Comparison of ENCODE assay signal across 8 cellular contexts in the genomic region with DNA sequence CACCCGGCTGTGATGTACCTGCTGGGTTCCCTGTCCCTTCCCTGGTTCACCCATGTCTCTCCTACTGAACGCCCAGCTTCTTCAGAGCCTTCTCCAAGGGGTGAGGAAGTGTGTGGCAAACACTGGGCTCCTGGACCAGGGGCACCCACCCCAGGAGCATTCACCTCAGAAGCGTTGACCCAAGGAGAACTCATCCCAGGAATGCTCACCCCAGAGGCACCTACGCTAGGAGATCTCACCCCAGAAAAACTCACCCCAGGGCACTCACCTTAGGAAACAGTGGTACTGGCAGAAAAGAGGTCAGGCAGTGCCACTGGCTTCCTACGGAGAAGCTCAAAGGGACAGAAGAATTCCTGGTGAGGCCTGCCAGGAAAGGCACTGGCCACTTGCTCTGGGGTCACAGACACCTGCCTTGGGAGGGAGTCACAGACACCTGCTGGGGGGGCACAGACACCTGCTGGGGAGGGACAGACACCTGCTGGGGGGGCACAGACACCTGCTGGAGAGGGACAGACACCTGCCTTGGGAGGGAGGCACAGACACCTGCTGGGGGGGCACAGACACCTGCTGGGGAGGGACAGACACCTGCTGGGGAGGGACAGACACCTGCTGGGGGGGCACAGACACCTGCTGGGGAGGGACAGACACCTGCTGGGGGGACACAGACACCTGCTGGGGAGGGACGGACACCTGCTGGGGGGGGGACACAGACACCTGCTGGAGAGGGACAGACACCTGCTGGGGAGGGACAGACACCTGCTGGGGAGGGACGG. TPM values are rescaled to one million over a fixed set of nuclear protein-coding genes. Genes with fewer than 3 reads are reported as not detected.
A peak's percentile ranks its signal among the peaks of the same experiment; 100 is the strongest.
DNase-seq lines count a peak whose midpoint lies in the region; ATAC-seq, FAIRE-seq and TF ChIP-seq lines count a peak whose summit lies in the region.
"Not testable (repeated sequence)": the region's sequence is repeated elsewhere in the genome, so short reads cannot be mapped to it uniquely, and the experiment has no call there.

No MANE protein-coding gene starts in this region.

- H3K23me2 ChIP-seq in H1 (ENCODE audit: low read depth, low read length), result peaks cover 12% of the 10 kb centered on the region; the same call in 1 of the 2 replicates

- not testable (repeated sequence) for TF ChIP-seq RAD21 in H1 (IDR thresholded peaks at IDR 0.05 in 1 of 2, conservative IDR thresholded peaks at IDR 0.05 in 1 of 2; ENCODE audit: low read depth in 2 of 2, low read length in 2 of 2)

- H3K4me1 ChIP-seq in HEK293 (ENCODE audit: control insufficient read depth, insufficient read depth, low read length); H1 (replicated peaks in 1 of 4; ENCODE audit: control insufficient read depth in 3 of 4, insufficient read depth in 4 of 4, low read length in 3 of 4); neuronal stem cell (ENCODE audit: control insufficient read depth in 2 of 2, insufficient read depth in 1 of 2, low read depth in 1 of 2, low read length in 2 of 2); spleen: not testable (repeated sequence)

- not testable (repeated sequence) for H2BK20ac ChIP-seq in H1 (ENCODE audit: low read length)

- TF ChIP-seq CTCF in HEK293 (tag by site-specific recombination; IDR thresholded peaks at IDR 0.05); H1 (IDR thresholded peaks at IDR 0.05; ENCODE audit: control extremely low read depth in 1 of 3, insufficient read depth in 1 of 3, low read depth in 1 of 3, low read length in 3 of 3); spleen (IDR thresholded peaks at IDR 0.05 in 8 of 11, conservative IDR thresholded peaks at IDR 0.05 in 3 of 11): not testable (repeated sequence)

- H3K79me2 ChIP-seq in H1 (ENCODE audit: control insufficient read depth in 1 of 2, insufficient read depth in 2 of 2, low read length in 2 of 2), result not testable (repeated sequence)

- H3K4me3 ChIP-seq in HEK293 (ENCODE audit: low read depth, low read length); H1 (ENCODE audit: extremely low read depth in 1 of 4, insufficient read depth in 2 of 4, low read depth in 3 of 4, low read length in 4 of 4); neuronal stem cell (ENCODE audit: low read length in 2 of 2); spleen: not testable (repeated sequence)

- H2AFZ ChIP-seq in H1 (ENCODE audit: low read length); neuronal stem cell (ENCODE audit: low read length): not testable (repeated sequence)

- H4K5ac ChIP-seq in H1 (ENCODE audit: insufficient read length, low read depth, low read length), result not testable (repeated sequence)

- not testable (repeated sequence) for H3K9ac ChIP-seq in H1 (replicated peaks in 1 of 4; ENCODE audit: extremely low read depth in 1 of 4, low read depth in 3 of 4, low read length in 3 of 4); neuronal stem cell (ENCODE audit: low read depth, low read length, poor library complexity)

- not testable (repeated sequence) for H3K9me3 Mint-ChIP-seq in T-helper 2 cell treated with Interferon-gamma antibody and Interleukin-4, amounts not matched to agents 5 μg/mL and 100 μg/mL, for 36 hours; activated CD8-positive, alpha-beta memory T cell treated with anti-CD3 and anti-CD28 coated beads, Interleukin-2, amount 10 ng/mL, durations not matched to agents 7 days and 5 days (ENCODE audit: low read depth)

- peak overlapping the region; percentile 94 for H3K56ac ChIP-seq in H1 (replicated peaks; ENCODE audit: insufficient read length, low read depth, low read length)

- H2BK12ac ChIP-seq in H1 (ENCODE audit: low read depth, low read length); neuronal stem cell (ENCODE audit: low read length): not testable (repeated sequence)

- not testable (repeated sequence) for H2BK15ac ChIP-seq in H1 (ENCODE audit: low read length); neuronal stem cell (ENCODE audit: low read length)

- not testable (repeated sequence) for H4K20me1 ChIP-seq in H1 (replicated peaks in 1 of 2; ENCODE audit: control insufficient read depth in 1 of 2, insufficient read depth in 2 of 2, low read length in 2 of 2)

- TF ChIP-seq POLR2A in H1 (IDR thresholded peaks at IDR 0.05; ENCODE audit: control extremely low read depth in 1 of 2, low read depth in 2 of 2, low read length in 2 of 2); spleen (IDR thresholded peaks at IDR 0.05): not testable (repeated sequence)

- not testable (repeated sequence) for H4K8ac ChIP-seq in H1 (ENCODE audit: extremely low read depth, insufficient read depth, low read length); neuronal stem cell (ENCODE audit: low read depth, low read length)

- not testable (repeated sequence) for H3K4me2 ChIP-seq in H1 (ENCODE audit: insufficient read depth in 1 of 2, low read depth in 2 of 2, low read length in 2 of 2); neuronal stem cell (ENCODE audit: insufficient read depth, low read length, poor library complexity, severe bottlenecking)

- H3K36me3 Mint-ChIP-seq in T-helper 2 cell treated with Interferon-gamma antibody and Interleukin-4, amounts not matched to agents 5 μg/mL and 100 μg/mL, for 36 hours (ENCODE audit: low read depth); activated CD8-positive, alpha-beta memory T cell treated with anti-CD3 and anti-CD28 coated beads, Interleukin-2, amount 10 ng/mL, durations not matched to agents 7 days and 5 days: not testable (repeated sequence)

- POLR2A ChIA-PET in HEK293 (lab: Yijun Ruan, JAX); H1 (lab: Charles Lee; ENCODE audit: partially characterized antibody): not testable (repeated sequence)

- not testable (repeated sequence) for H3K27ac ChIP-seq in HEK293 (ENCODE audit: extremely low read depth, low read depth, low read length); H1 (ENCODE audit: low read depth, low read length); neuronal stem cell (replicated peaks; ENCODE audit: low read length); spleen

- H3K79me1 ChIP-seq in H1 (ENCODE audit: low read depth, low read length); neuronal stem cell (ENCODE audit: low read depth, low read length): not testable (repeated sequence)

- not testable (repeated sequence) for H2AK5ac ChIP-seq in H1 (ENCODE audit: low read depth, low read length); neuronal stem cell (ENCODE audit: low read depth, low read length)

- WGBS in H1 (ENCODE audit: extremely low coverage in 1 of 2, insufficient coverage in 1 of 2, insufficient read length in 1 of 2, insufficient replicate concordance in 2 of 2, low coverage in 1 of 2, low lambda C conversion rate in 2 of 2, missing lambda C conversion rate in 1 of 2), 2 experiments, result 89% methylated on average over 5 of the region's 7 CpGs; no CpG with 5 or more reads in 1 of the 2 experiments
- WGBS in neuronal stem cell (ENCODE audit: extremely low coverage in 2 of 2, insufficient read length in 2 of 2, insufficient replicate concordance in 1 of 2), 2 donors, result no CpG with 5 or more reads among the region's 7 CpGs
- WGBS in spleen, 5 donors, result 54 to 69% (median 66%) methylated on average over 5 to 7 of the region's 7 CpGs

- H3K36me3 ChIP-seq in HEK293 (ENCODE audit: control insufficient read depth in 2 of 2, insufficient read depth in 1 of 2, low read length in 2 of 2); H1 (ENCODE audit: control insufficient read depth in 2 of 4, insufficient read depth in 4 of 4, low read length in 3 of 4); neuronal stem cell (replicated peaks in 1 of 2; ENCODE audit: control insufficient read depth in 2 of 2, insufficient read depth in 2 of 2, low read length in 2 of 2); spleen: not testable (repeated sequence)

- peak; percentile 17 for ATAC-seq in activated CD8-positive, alpha-beta memory T cell treated with anti-CD3 and anti-CD28 coated beads, Interleukin-2, amount 10 ng/mL, durations not matched to agents 7 days and 5 days

- H3K27ac Mint-ChIP-seq in T-helper 2 cell treated with Interferon-gamma antibody and Interleukin-4, amounts not matched to agents 5 μg/mL and 100 μg/mL, for 36 hours, result peak overlapping the region; percentile 26
- peak overlapping the region; percentile 1 for H3K27ac Mint-ChIP-seq in activated CD8-positive, alpha-beta memory T cell treated with anti-CD3 and anti-CD28 coated beads, Interleukin-2, amount 10 ng/mL, durations not matched to agents 7 days and 5 days

- not testable (repeated sequence) for H4K91ac ChIP-seq in H1 (replicated peaks; ENCODE audit: insufficient read length, low read length); neuronal stem cell (ENCODE audit: low read depth, low read length, poor library complexity)

- H3K9me3 ChIP-seq in HEK293 (ENCODE audit: control insufficient read depth, insufficient read depth, low read depth, low read length); spleen: not testable (repeated sequence)
- H3K9me3 ChIP-seq in H1 (ENCODE audit: insufficient read depth in 2 of 2, low read depth in 1 of 2, low read length in 1 of 2), result peaks cover 14 to 17% of the 10 kb centered on the region in 2 experiments
- H3K9me3 ChIP-seq in neuronal stem cell (replicated peaks in 1 of 2; ENCODE audit: control insufficient read depth in 2 of 2, insufficient read depth in 1 of 2, low read depth in 1 of 2, low read length in 2 of 2), result peaks cover under 1 to 18% of the 10 kb centered on the region in 2 donors

- FAIRE-seq in H1 (lab: Jason Lieb, UNC), result not testable (repeated sequence)

- H3K18ac ChIP-seq in H1 (ENCODE audit: extremely low read depth, low read length); neuronal stem cell (ENCODE audit: low read length): not testable (repeated sequence)

- not testable (repeated sequence) for H3K4me3 Mint-ChIP-seq in T-helper 2 cell treated with Interferon-gamma antibody and Interleukin-4, amounts not matched to agents 5 μg/mL and 100 μg/mL, for 36 hours; activated CD8-positive, alpha-beta memory T cell treated with anti-CD3 and anti-CD28 coated beads, Interleukin-2, amount 10 ng/mL, durations not matched to agents 7 days and 5 days

- intact Hi-C loops in spleen (cut with DNase I; ENCODE audit: low total_unique reads), result loop anchor here (10.0 kb wide), 1 partner anchor 251 kb away; no protein-coding TSS in a partner anchor

- not testable (repeated sequence) for H3K14ac ChIP-seq in H1 (ENCODE audit: insufficient read length)
- H3K14ac ChIP-seq in neuronal stem cell (ENCODE audit: low read length), result peak overlapping the region; percentile 31

- DNase-seq in DMS 273 (lab: John Stamatoyannopoulos, UW; ENCODE audit: unreplicated experiment), result peak; percentile 13
- peak; percentile 78 for DNase-seq in NCI-H1105 treated with DMSO at 0.1 percent for 48 hours (lab: John Stamatoyannopoulos, UW)
- DNase-seq in T-helper 2 cell treated with Interferon-gamma antibody and Interleukin-4, amounts not matched to agents 5 μg/mL and 100 μg/mL, for 36 hours (ENCODE audit: low spot score); activated CD8-positive, alpha-beta memory T cell treated with anti-CD3 and anti-CD28 coated beads, Interleukin-2, amount 10 ng/mL, durations not matched to agents 7 days and 5 days; H1 (ENCODE audit: low read depth in 1 of 2, low spot score in 2 of 2); neuronal stem cell (ENCODE audit: low spot score): not testable (repeated sequence)
- DNase-seq in spleen, result peak; percentile 70

- not testable (repeated sequence) for H3K23ac ChIP-seq in H1 (ENCODE audit: insufficient read length); neuronal stem cell (ENCODE audit: low read depth, low read length, poor library complexity)

- TF ChIP-seq EP300 in H1 (IDR thresholded peaks at IDR 0.05; ENCODE audit: borderline replicate concordance in 1 of 2, low read depth in 2 of 2, low read length in 2 of 2), result not testable (repeated sequence)

- CTCF ChIA-PET in HEK293 (lab: Yijun Ruan, JAX), result not testable (repeated sequence)
- CTCF ChIA-PET in activated CD8-positive, alpha-beta memory T cell treated with anti-CD3 and anti-CD28 coated beads, Interleukin-2, amount 10 ng/mL, durations not matched to agents 7 days and 5 days (lab: Charles Lee), result interaction anchor here (1.3 kb wide), 1 partner anchor 139 kb away, joined by 3 read pairs; no protein-coding TSS in a partner anchor
- CTCF ChIA-PET in H1 (lab: Charles Lee; ENCODE audit: partially characterized antibody), result interaction anchor here (0.6 to 1.3 kb wide), 2 partner anchors 9 to 44 kb away, joined by 3 read pairs; no protein-coding TSS in a partner anchor

- H3K4ac ChIP-seq in H1 (replicated peaks; ENCODE audit: insufficient read length, low read depth, low read length); neuronal stem cell (ENCODE audit: low read length): not testable (repeated sequence)

- not testable (repeated sequence) for H3K27me3 ChIP-seq in H1 (replicated peaks in 1 of 4; ENCODE audit: control insufficient read depth in 3 of 4, extremely low read depth in 1 of 4, insufficient read depth in 3 of 4, low read length in 3 of 4); neuronal stem cell (ENCODE audit: control insufficient read depth in 3 of 3, insufficient read depth in 3 of 3, low read depth in 1 of 3, low read length in 3 of 3)
- peaks cover 0 to 54% (median 0%) of the 10 kb centered on the region in 7 donors for H3K27me3 ChIP-seq in spleen (replicated peaks in 1 of 7)

- not testable (repeated sequence) for H2BK120ac ChIP-seq in H1 (replicated peaks; ENCODE audit: low read depth, low read length); neuronal stem cell (ENCODE audit: low read depth, low read length)

- H2BK5ac ChIP-seq in H1 (ENCODE audit: low read depth, low read length); neuronal stem cell (ENCODE audit: low read length): not testable (repeated sequence)

- not testable (repeated sequence) for H3K4me1 Mint-ChIP-seq in T-helper 2 cell treated with Interferon-gamma antibody and Interleukin-4, amounts not matched to agents 5 μg/mL and 100 μg/mL, for 36 hours (ENCODE audit: low read depth); activated CD8-positive, alpha-beta memory T cell treated with anti-CD3 and anti-CD28 coated beads, Interleukin-2, amount 10 ng/mL, durations not matched to agents 7 days and 5 days

- not testable (repeated sequence) for H3K27me3 Mint-ChIP-seq in T-helper 2 cell treated with Interferon-gamma antibody and Interleukin-4, amounts not matched to agents 5 μg/mL and 100 μg/mL, for 36 hours (ENCODE audit: low read depth); activated CD8-positive, alpha-beta memory T cell treated with anti-CD3 and anti-CD28 coated beads, Interleukin-2, amount 10 ng/mL, durations not matched to agents 7 days and 5 days

RNA-seq across cellular contexts. Expression of a gene that starts 17.0 kb away (rescaled TPM):
- 10 to 100 TPM; 36.0 to 41.9 TPM for total RNA-seq in activated CD8-positive, alpha-beta memory T cell treated with anti-CD3 and anti-CD28 coated beads, Interleukin-2, amount 10 ng/mL, durations not matched to agents 7 days and 5 days
- total RNA-seq in H1 (2021; fragmentation: NEBNext Ultra II Directional; extraction: Animal tissue kit (Norgen Biotek cat#: 25700)), result 32.8 and 34.1 TPM in 2 replicates
- polyA plus RNA-seq in H1 (2011; rRNA removed) (22.8 and 25.4 TPM in 2 replicates), spleen (10 to 100 TPM; 15.6 to 21.0 (median 17.3) TPM)
- polyA plus RNA-seq in H1 (2011; cell fraction: cytosol; rRNA removed), result 27.9 TPM
- 48.3 TPM for polyA plus RNA-seq in H1 (2011; cell fraction: nucleus; rRNA removed)
- 23.0 to 27.3 TPM (median 25.8 TPM) in 4 replicates for polyA plus RNA-seq in H1 (2012, experiment 1 of 2)
- polyA plus RNA-seq in H1 (2012, experiment 2 of 2), result 17.9 TPM
- polyA plus RNA-seq in H1 (2013, experiment 1 of 2), result 25.0 TPM
- 25.3 TPM for polyA plus RNA-seq in H1 (2013, experiment 2 of 2)
- polyA minus RNA-seq in H1 (2011; rRNA and poly(A)+ RNA removed), result 38.8 and 40.7 TPM in 2 replicates
- 18.9 TPM for polyA minus RNA-seq in H1 (2011; cell fraction: cytosol; rRNA and poly(A)+ RNA removed)
- 42.4 TPM for polyA minus RNA-seq in H1 (2011; cell fraction: nucleus; rRNA and poly(A)+ RNA removed)
- polyA plus RNA-seq in neuronal stem cell (2013, experiment 1 of 2), result 26.3 TPM
- polyA plus RNA-seq in neuronal stem cell (2013, experiment 2 of 2), result 26.5 TPM
- 10 to 100 TPM; 28.0 to 41.2 (median 35.3) TPM for total RNA-seq in spleen
